Comparison of ENCODE assay signal across 1 cellular context in genomic region chr22:35467788-35468187, GRCh38.
TF ChIP-seq lines count a peak whose summit lies in the region.

No MANE protein-coding gene starts in this region.

TF ChIP-seq in HepG2, 621 proteins besides CTCF, POLR2A, EP300 and RAD21 (continued from another document):
- no peak for TF ChIP-seq ZFP62 (CRISPR knock-in tag; IDR thresholded peaks at IDR 0.05)
- TF ChIP-seq CREBL2 (CRISPR knock-in tag; IDR thresholded peaks at IDR 0.05; ENCODE audit: borderline replicate concordance): no peak
- TF ChIP-seq, protein P1, sequence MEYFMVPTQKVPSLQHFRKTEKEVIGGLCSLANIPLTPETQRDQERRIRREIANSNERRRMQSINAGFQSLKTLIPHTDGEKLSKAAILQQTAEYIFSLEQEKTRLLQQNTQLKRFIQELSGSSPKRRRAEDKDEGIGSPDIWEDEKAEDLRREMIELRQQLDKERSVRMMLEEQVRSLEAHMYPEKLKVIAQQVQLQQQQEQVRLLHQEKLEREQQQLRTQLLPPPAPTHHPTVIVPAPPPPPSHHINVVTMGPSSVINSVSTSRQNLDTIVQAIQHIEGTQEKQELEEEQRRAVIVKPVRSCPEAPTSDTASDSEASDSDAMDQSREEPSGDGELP (IDR thresholded peaks at IDR 0.05; ENCODE audit: borderline replicate concordance, low read depth): peak; percentile 15; the same call in 1 of the 2 replicates
- TF ChIP-seq, protein P2, sequence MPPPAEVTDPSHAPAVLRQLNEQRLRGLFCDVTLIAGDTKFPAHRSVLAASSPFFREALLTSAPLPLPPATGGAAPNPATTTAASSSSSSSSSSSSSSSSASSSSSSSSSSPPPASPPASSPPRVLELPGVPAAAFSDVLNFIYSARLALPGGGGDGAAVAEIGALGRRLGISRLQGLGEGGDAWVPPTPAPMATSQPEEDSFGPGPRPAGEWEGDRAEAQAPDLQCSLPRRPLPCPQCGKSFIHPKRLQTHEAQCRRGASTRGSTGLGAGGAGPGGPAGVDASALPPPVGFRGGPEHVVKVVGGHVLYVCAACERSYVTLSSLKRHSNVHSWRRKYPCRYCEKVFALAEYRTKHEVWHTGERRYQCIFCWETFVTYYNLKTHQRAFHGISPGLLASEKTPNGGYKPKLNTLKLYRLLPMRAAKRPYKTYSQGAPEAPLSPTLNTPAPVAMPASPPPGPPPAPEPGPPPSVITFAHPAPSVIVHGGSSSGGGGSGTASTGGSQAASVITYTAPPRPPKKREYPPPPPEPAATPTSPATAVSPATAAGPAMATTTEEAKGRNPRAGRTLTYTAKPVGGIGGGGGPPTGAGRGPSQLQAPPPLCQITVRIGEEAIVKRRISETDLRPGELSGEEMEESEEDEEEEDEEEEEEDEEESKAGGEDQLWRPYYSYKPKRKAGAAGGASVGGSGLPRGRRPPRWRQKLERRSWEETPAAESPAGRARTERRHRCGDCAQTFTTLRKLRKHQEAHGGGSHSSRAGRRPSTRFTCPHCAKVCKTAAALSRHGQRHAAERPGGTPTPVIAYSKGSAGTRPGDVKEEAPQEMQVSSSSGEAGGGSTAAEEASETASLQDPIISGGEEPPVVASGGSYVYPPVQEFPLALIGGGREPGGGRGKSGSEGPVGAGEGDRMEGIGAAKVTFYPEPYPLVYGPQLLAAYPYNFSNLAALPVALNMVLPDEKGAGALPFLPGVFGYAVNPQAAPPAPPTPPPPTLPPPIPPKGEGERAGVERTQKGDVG (CRISPR knock-in tag; IDR thresholded peaks at IDR 0.05; ENCODE audit: borderline replicate concordance): no peak
- no peak for TF ChIP-seq NBN (conservative IDR thresholded peaks at IDR 0.05)
- no peak for TF ChIP-seq MBNL3 (CRISPR knock-in tag; conservative IDR thresholded peaks at IDR 0.05)
- no peak for TF ChIP-seq ZNF850 (CRISPR knock-in tag; conservative IDR thresholded peaks at IDR 0.05)
- no peak for TF ChIP-seq ZNF790 (CRISPR knock-in tag; IDR thresholded peaks at IDR 0.05; ENCODE audit: borderline replicate concordance)
- no peak for TF ChIP-seq ZFP1 (CRISPR knock-in tag; IDR thresholded peaks at IDR 0.05)
- no peak for TF ChIP-seq ZNF879 (CRISPR knock-in tag; IDR thresholded peaks at IDR 0.05)
- peak; percentile 66 for TF ChIP-seq ZFX (CRISPR knock-in tag; IDR thresholded peaks at IDR 0.05; ENCODE audit: low read depth)
- no peak for TF ChIP-seq ZNF253 (CRISPR knock-in tag; IDR thresholded peaks at IDR 0.05; ENCODE audit: borderline replicate concordance)
- TF ChIP-seq, protein P3, sequence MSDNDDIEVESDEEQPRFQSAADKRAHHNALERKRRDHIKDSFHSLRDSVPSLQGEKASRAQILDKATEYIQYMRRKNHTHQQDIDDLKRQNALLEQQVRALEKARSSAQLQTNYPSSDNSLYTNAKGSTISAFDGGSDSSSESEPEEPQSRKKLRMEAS (IDR thresholded peaks at IDR 0.05): no peak
- no peak for TF ChIP-seq ZNF225 (CRISPR knock-in tag; IDR thresholded peaks at IDR 0.05)
- TF ChIP-seq, protein P4, sequence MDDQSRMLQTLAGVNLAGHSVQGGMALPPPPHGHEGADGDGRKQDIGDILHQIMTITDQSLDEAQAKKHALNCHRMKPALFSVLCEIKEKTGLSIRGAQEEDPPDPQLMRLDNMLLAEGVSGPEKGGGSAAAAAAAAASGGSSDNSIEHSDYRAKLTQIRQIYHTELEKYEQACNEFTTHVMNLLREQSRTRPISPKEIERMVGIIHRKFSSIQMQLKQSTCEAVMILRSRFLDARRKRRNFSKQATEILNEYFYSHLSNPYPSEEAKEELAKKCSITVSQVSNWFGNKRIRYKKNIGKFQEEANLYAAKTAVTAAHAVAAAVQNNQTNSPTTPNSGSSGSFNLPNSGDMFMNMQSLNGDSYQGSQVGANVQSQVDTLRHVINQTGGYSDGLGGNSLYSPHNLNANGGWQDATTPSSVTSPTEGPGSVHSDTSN (CRISPR knock-in tag; IDR thresholded peaks at IDR 0.05; ENCODE audit: borderline replicate concordance): no peak
- peak; percentile 93 for TF ChIP-seq ZNF263 (CRISPR knock-in tag; IDR thresholded peaks at IDR 0.05)
- no peak for TF ChIP-seq EEA1 (CRISPR knock-in tag; IDR thresholded peaks at IDR 0.05; ENCODE audit: borderline replicate concordance)
- peak; percentile 96 for TF ChIP-seq ZNF691 (CRISPR knock-in tag; IDR thresholded peaks at IDR 0.05; ENCODE audit: borderline replicate concordance, low read depth)
- TF ChIP-seq ZNF331 (CRISPR knock-in tag; IDR thresholded peaks at IDR 0.05): no peak
- TF ChIP-seq KDM5B (CRISPR knock-in tag; IDR thresholded peaks at IDR 0.05; ENCODE audit: borderline replicate concordance): 0 out of 2 replicates have a peak, but pooled peaks have one; percentile 15
- peak; percentile 59; the same call in 1 of the 2 replicates for TF ChIP-seq ZNF292 (CRISPR knock-in tag; IDR thresholded peaks at IDR 0.05; ENCODE audit: borderline replicate concordance, low read depth)
- peak; percentile 39; the same call in 1 of the 2 replicates for TF ChIP-seq PHF8 (CRISPR knock-in tag; IDR thresholded peaks at IDR 0.05)
- TF ChIP-seq SUZ12 (IDR thresholded peaks at IDR 0.05; ENCODE audit: low read depth, low read length): no peak
- TF ChIP-seq REPIN1 (CRISPR knock-in tag; IDR thresholded peaks at IDR 0.05; ENCODE audit: borderline replicate concordance, low read depth): no peak
- no peak for TF ChIP-seq ZNF788 (CRISPR knock-in tag; IDR thresholded peaks at IDR 0.05; ENCODE audit: borderline replicate concordance)
- no peak for TF ChIP-seq ZNF333 (CRISPR knock-in tag; IDR thresholded peaks at IDR 0.05; ENCODE audit: borderline replicate concordance)
- TF ChIP-seq, protein P5, sequence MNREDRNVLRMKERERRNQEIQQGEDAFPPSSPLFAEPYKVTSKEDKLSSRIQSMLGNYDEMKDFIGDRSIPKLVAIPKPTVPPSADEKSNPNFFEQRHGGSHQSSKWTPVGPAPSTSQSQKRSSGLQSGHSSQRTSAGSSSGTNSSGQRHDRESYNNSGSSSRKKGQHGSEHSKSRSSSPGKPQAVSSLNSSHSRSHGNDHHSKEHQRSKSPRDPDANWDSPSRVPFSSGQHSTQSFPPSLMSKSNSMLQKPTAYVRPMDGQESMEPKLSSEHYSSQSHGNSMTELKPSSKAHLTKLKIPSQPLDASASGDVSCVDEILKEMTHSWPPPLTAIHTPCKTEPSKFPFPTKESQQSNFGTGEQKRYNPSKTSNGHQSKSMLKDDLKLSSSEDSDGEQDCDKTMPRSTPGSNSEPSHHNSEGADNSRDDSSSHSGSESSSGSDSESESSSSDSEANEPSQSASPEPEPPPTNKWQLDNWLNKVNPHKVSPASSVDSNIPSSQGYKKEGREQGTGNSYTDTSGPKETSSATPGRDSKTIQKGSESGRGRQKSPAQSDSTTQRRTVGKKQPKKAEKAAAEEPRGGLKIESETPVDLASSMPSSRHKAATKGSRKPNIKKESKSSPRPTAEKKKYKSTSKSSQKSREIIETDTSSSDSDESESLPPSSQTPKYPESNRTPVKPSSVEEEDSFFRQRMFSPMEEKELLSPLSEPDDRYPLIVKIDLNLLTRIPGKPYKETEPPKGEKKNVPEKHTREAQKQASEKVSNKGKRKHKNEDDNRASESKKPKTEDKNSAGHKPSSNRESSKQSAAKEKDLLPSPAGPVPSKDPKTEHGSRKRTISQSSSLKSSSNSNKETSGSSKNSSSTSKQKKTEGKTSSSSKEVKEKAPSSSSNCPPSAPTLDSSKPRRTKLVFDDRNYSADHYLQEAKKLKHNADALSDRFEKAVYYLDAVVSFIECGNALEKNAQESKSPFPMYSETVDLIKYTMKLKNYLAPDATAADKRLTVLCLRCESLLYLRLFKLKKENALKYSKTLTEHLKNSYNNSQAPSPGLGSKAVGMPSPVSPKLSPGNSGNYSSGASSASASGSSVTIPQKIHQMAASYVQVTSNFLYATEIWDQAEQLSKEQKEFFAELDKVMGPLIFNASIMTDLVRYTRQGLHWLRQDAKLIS (CRISPR knock-in tag; IDR thresholded peaks at IDR 0.05): no peak
- no peak for TF ChIP-seq MBD4 (IDR thresholded peaks at IDR 0.05; ENCODE audit: borderline replicate concordance, low read length)
- no peak for TF ChIP-seq CHD4 (IDR thresholded peaks at IDR 0.05; ENCODE audit: borderline replicate concordance, low read length)
- TF ChIP-seq ZNF362 (CRISPR knock-in tag; IDR thresholded peaks at IDR 0.05; ENCODE audit: borderline replicate concordance): 0 out of 2 replicates have a peak, but pooled peaks have one; percentile 21
- no peak for TF ChIP-seq ZNF33A (CRISPR knock-in tag; IDR thresholded peaks at IDR 0.05; ENCODE audit: borderline replicate concordance)
- no peak for TF ChIP-seq ZNF382 (CRISPR knock-in tag; IDR thresholded peaks at IDR 0.05; ENCODE audit: borderline replicate concordance)
TF ChIP-seq in HepG2: peak in this region for 10.
